1 cellular context compared by ENCODE assay signal in the genomic region with DNA sequence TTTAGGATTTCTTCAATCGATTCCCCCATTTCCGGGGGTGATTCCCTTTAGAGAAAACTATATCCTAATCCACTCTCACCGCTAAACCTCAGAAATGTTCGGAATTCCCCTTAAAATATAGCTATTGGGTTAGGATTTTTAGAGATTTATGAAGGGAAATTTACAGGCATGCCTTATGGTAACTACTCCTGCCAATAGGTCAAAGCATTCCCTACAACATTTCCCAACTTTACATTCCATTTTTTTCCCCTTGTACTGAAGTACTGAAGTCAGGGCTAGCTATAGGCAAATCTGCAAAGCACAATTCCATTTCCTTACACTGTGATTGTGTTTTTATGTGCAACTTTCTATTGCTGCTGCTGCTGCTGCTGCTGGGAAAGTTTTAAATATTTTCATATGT.
TF ChIP-seq lines count a peak whose summit lies in the region.

No MANE protein-coding gene starts in this region.

TF ChIP-seq in H1, 55 proteins besides CTCF, POLR2A, EP300 and RAD21:
- no peak for TF ChIP-seq CBX8 (IDR thresholded peaks at IDR 0.05; ENCODE audit: borderline replicate concordance, low read depth, low read length)
- TF ChIP-seq HDAC2 (IDR thresholded peaks at IDR 0.05; ENCODE audit: borderline replicate concordance in 1 of 2, low read depth in 2 of 2, low read length in 2 of 2), result no peak
- TF ChIP-seq BACH1 (IDR thresholded peaks at IDR 0.05; ENCODE audit: low read length), result no peak
- TF ChIP-seq JUND (IDR thresholded peaks at IDR 0.05; ENCODE audit: low read length), result no peak
- TF ChIP-seq EGR1 (IDR thresholded peaks at IDR 0.05; ENCODE audit: borderline replicate concordance, low read depth, low read length), result no peak
- TF ChIP-seq YY1 (IDR thresholded peaks at IDR 0.05; ENCODE audit: low read depth, low read length), result no peak
- TF ChIP-seq, protein P1, sequence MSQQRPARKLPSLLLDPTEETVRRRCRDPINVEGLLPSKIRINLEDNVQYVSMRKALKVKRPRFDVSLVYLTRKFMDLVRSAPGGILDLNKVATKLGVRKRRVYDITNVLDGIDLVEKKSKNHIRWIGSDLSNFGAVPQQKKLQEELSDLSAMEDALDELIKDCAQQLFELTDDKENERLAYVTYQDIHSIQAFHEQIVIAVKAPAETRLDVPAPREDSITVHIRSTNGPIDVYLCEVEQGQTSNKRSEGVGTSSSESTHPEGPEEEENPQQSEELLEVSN (IDR thresholded peaks at IDR 0.05), result no peak
- TF ChIP-seq HDAC6 (IDR thresholded peaks at IDR 0.05; ENCODE audit: low read depth, low read length), result no peak
